Comparison of ENCODE assay signal across 9 cellular contexts in the genomic region with DNA sequence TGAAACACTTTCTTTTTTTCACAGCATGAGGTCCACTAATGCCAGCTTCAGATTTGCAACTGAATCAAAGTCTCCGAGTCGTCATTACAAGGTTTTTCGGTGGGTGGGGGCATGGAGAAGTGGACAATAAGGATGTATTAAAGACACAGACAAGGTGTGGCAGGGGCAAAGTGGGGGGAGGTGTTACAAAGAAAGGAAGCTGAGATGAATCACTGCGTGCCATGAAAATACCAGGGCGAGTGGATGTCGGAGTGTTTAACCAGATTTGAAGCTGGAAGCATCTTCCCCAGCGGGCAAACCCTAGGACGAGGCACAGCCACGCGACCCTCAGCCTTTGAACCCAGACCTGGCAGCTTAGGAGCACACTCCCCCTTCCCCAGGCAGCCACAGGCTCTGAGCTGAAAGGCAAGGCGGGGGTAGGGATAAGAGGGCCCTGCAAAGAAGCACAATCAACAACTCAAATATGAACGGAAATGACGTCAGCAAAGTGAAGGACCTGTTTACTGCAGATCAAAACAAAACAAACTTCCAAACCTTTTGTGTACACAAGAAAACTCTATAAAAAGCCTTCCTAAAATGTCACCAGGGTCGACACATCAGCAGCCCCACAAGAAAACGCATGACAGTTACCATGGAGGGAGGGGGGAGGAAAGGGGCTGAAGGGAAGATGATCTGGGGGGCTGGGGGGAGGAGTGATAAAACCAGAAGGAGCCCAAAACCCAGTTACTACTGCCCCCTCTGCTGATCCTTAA. TPM values are rescaled to one million over a fixed set of nuclear protein-coding genes. Genes with fewer than 3 reads are reported as not detected.
DNase-seq lines count a peak whose midpoint lies in the region; ATAC-seq and TF ChIP-seq lines count a peak whose summit lies in the region.
"Had no signal": no experiment of that assay in that cellular context is flagged by ENCODE, and none has a peak within 500 bp of the region (broad histone marks: within the 10 kb centered on the region; RNA-seq: fewer than 3 reads in every experiment).

No MANE protein-coding gene starts in this region.

- H3K9me3 ChIP-seq in upper lobe of left lung: no peaks in the 10 kb centered on the region
- H3K9me3 ChIP-seq: SJCRH30 had no signal

- intact Hi-C loops in left colon (cut with DNase I, micrococcal nuclease) (no loop called here), posterior vena cava (cut with DNase I) (no loop called here)

- H3K36me3 ChIP-seq in upper lobe of left lung: no peaks in the 10 kb centered on the region
- H3K36me3 ChIP-seq: SJCRH30 had no signal

- no peak for TF ChIP-seq CTCF in WI38 (IDR thresholded peaks at IDR 0.05; ENCODE audit: low read depth, low read length)
- no peak for TF ChIP-seq CTCF in upper lobe of left lung (IDR thresholded peaks at IDR 0.05)

- TF ChIP-seq EP300 in upper lobe of left lung (IDR thresholded peaks at IDR 0.05): peak in 1 of 4 donors; percentile 10

- TF ChIP-seq POLR2A in upper lobe of left lung (IDR thresholded peaks at IDR 0.05): no peak

- peak; percentile 87 for DNase-seq in NCI-H510A treated with DMSO at 0.1 percent for 48 hours (lab: John Stamatoyannopoulos, UW)
- DNase-seq in NCI-H510A (lab: John Stamatoyannopoulos, UW): no peak
- peak in 1 of 2 donors; percentile 73 for DNase-seq in left colon
- DNase-seq in upper lobe of left lung: peak in 1 of 2 donors; percentile 26
- DNase-seq in posterior vena cava (ENCODE audit: low spot score): no peak
- DNase-seq: SJCRH30 had no signal

- H3K4me1 ChIP-seq in upper lobe of left lung: peaks cover 42 to 69% (median 64%) of the 10 kb centered on the region in 4 donors

- 38 to 43% methylated on average over 15 of the region's 15 CpGs for WGBS in upper lobe of left lung, 2 donors

- peak overlapping the region; percentile 93 to 98 (median 95) for H3K27ac ChIP-seq in upper lobe of left lung
- H3K27ac ChIP-seq: SJCRH30 had no signal

- peak overlapping the region; percentile 42 for H3K4me3 ChIP-seq in WI38 (ENCODE audit: low read depth, low read length)
- H3K4me3 ChIP-seq in upper lobe of left lung: peak overlapping the region in 1 of 4 donors; percentile 17
- H3K4me3 ChIP-seq: SJCRH30 had no signal

- ATAC-seq in left colon (peak; percentile 25), upper lobe of left lung (ENCODE audit: low FRiP score in 2 of 2) (no peak), HG03139 (IDR thresholded peaks at IDR 0.05; ENCODE audit: unreplicated experiment) (no peak), GM21367 (IDR thresholded peaks at IDR 0.05; ENCODE audit: unreplicated experiment) (no peak)

- no peaks in the 10 kb centered on the region for H3K27me3 ChIP-seq in upper lobe of left lung
- H3K27me3 ChIP-seq: SJCRH30 had no signal

RNA-seq across cellular contexts. Expression of a gene that starts 5.6 kb away (rescaled TPM):
- 10 to 100 TPM; 12.5 to 18.0 TPM for total RNA-seq in left colon
- total RNA-seq in upper lobe of left lung: 10 to 100 TPM; 22.4 to 40.3 (median 27.0) TPM
- 10 to 100 TPM; 40.8 to 43.7 TPM for total RNA-seq in posterior vena cava
